In the genomic region with DNA sequence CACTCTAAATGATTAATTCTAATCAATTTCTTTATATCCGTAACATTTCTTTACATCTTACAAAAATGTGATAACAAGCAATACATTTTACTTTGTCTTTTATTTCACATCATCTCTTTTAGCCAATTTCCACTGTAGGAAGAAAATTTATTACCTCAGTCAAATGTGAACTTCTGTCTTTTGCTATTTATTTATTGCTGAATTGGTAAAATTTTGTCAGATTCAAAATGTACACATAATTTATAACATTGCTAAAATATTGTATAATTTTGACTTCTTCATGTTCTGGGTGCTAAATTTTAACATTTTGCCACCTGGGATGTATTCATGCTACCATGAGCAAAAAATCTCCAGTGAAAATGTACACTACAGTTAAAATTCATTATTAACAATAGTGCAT, we compare ENCODE assay signal across 24 cellular contexts.
"Had no signal": no experiment of that assay in that cellular context is flagged by ENCODE, and none has a peak within 500 bp of the region (broad histone marks: within the 10 kb centered on the region; RNA-seq: fewer than 3 reads in every experiment).

No MANE protein-coding gene starts in this region.

- H3K4me1 ChIP-seq: ascending aorta, gastroesophageal sphincter, heart right ventricle had no signal

- H3K36me3 ChIP-seq: ascending aorta, gastroesophageal sphincter, heart right ventricle had no signal

- H3K27ac ChIP-seq: ascending aorta, coronary artery, dorsolateral prefrontal cortex, foreskin keratinocyte, gastroesophageal sphincter, heart right ventricle had no signal

- H3K9me3 ChIP-seq: ascending aorta, gastroesophageal sphincter had no signal

- H3K27me3 ChIP-seq: ascending aorta, dorsolateral prefrontal cortex, foreskin keratinocyte, gastroesophageal sphincter, heart right ventricle had no signal

- H3K4me3 ChIP-seq: ascending aorta, coronary artery, dorsolateral prefrontal cortex, gastroesophageal sphincter, heart right ventricle had no signal

- DNase-seq: activated CD4-positive, alpha-beta memory T cell treated with anti-CD3 and anti-CD28 coated beads, Interleukin-2, amount 10 ng/mL, durations not matched to agents 7 days and 5 days; activated CD4-positive, alpha-beta T cell treated with anti-CD3 and anti-CD28 coated beads for 1 hour; activated CD4-positive, alpha-beta T cell treated with anti-CD3 and anti-CD28 coated beads for 4 hours; activated CD4-positive, alpha-beta T cell treated with anti-CD3 and anti-CD28 coated beads, Interleukin-2, amount 10 ng/mL, durations not matched to agents 7 days and 5 days; activated CD4-positive, alpha-beta T cell treated with anti-CD3 and anti-CD28 coated beads, Interleukin-2, amount 50 U/mL, for 4 hours; activated CD8-positive, alpha-beta memory T cell treated with anti-CD3 and anti-CD28 coated beads, Interleukin-2, amount 50 U/mL, for 48 hours; activated gamma-delta T cell; activated naive CD4-positive, alpha-beta T cell; activated naive CD4-positive, alpha-beta T cell treated with anti-CD3 and anti-CD28 coated beads, Interleukin-2, amount 10 ng/mL, durations not matched to agents 7 days and 5 days; activated naive CD8-positive, alpha-beta T cell treated with anti-CD3 and anti-CD28 coated beads, Interleukin-2, amount 10 ng/mL, durations not matched to agents 7 days and 5 days; activated T-cell treated with anti-CD3 and anti-CD28 coated beads for 4 hours; activated T-cell treated with anti-CD3 and anti-CD28 coated beads, Interleukin-2, amount 50 U/mL, for 24 hours; activated T-cell treated with anti-CD3 and anti-CD28 coated beads, Interleukin-2, amount 50 U/mL, for 72 hours; dorsolateral prefrontal cortex; effector memory CD4-positive, alpha-beta T cell; foreskin keratinocyte; T-helper 2 cell had no signal

- FAIRE-seq: bronchial epithelial cell had no signal

- ATAC-seq: activated naive CD4-positive, alpha-beta T cell treated with anti-CD3 and anti-CD28 coated beads, Interleukin-2, amount 50 U/mL, for 72 hours; activated T-cell treated with anti-CD3 and anti-CD28 coated beads, Interleukin-2, amount 50 U/mL, for 72 hours; esophagus mucosa; foreskin keratinocyte; gastroesophageal sphincter; heart right ventricle had no signal
